In genomic region chr1:62237361-62237760, GRCh38 we compare ENCODE assay signal across 18 cellular contexts. TPM values are rescaled to one million over a fixed set of nuclear protein-coding genes. Genes with fewer than 3 reads are reported as not detected.
"Had no signal": no experiment of that assay in that cellular context is flagged by ENCODE, and none has a peak within 500 bp of the region (broad histone marks: within the 10 kb centered on the region; RNA-seq: fewer than 3 reads in every experiment).

No MANE protein-coding gene starts in this region.

- H3K4me3 Mint-ChIP-seq: activated naive CD4-positive, alpha-beta T cell treated with anti-CD3 and anti-CD28 coated beads, Interleukin-2, amount 10 ng/mL, durations not matched to agents 7 days and 5 days; central memory CD8-positive, alpha-beta T cell; immature natural killer cell; naive thymus-derived CD8-positive, alpha-beta T cell; stimulated activated memory B cell treated with anti-CD40 and anti-IgM and Interleukin-4, amounts not matched to agents 10 μg/mL and 1 μg/mL and 100 μg/mL, for 72 hours had no signal

- H3K36me3 ChIP-seq: right atrium auricular region, tibial nerve had no signal

- H3K27ac ChIP-seq: right atrium auricular region had no signal

- H3K9me3 ChIP-seq: right atrium auricular region, tibial nerve had no signal

- H3K36me3 Mint-ChIP-seq: activated naive CD4-positive, alpha-beta T cell treated with anti-CD3 and anti-CD28 coated beads, Interleukin-2, amount 10 ng/mL, durations not matched to agents 7 days and 5 days; immature natural killer cell; stimulated activated memory B cell treated with anti-CD40 and anti-IgM and Interleukin-4, amounts not matched to agents 10 μg/mL and 1 μg/mL and 100 μg/mL, for 72 hours had no signal

- DNase-seq: activated CD4-positive, alpha-beta T cell treated with anti-CD3 and anti-CD28 coated beads, Interleukin-2, amount 50 U/mL, for 1 hour; activated CD4-positive, CD25-positive, alpha-beta regulatory T cell; activated naive CD4-positive, alpha-beta T cell treated with anti-CD3 and anti-CD28 coated beads, Interleukin-2, amount 10 ng/mL, durations not matched to agents 7 days and 5 days; activated T-cell treated with anti-CD3 and anti-CD28 coated beads for 4 hours; cortex of kidney; effector memory CD4-positive, alpha-beta T cell; immature natural killer cell; left colon; naive thymus-derived CD8-positive, alpha-beta T cell had no signal

- H3K27me3 ChIP-seq: right atrium auricular region, tibial nerve had no signal

- H3K9me3 Mint-ChIP-seq: activated naive CD4-positive, alpha-beta T cell treated with anti-CD3 and anti-CD28 coated beads, Interleukin-2, amount 10 ng/mL, durations not matched to agents 7 days and 5 days; activated T-helper 2 cell treated with anti-CD3 and anti-CD28 coated beads, Interferon-gamma antibody, Interleukin-2, Interleukin-4, amounts not matched to agents 10 μg/mL and 5 μg/mL and 100 μg/mL, durations not matched to agents 14 hours and 24 hours and 36 hours; central memory CD8-positive, alpha-beta T cell; naive thymus-derived CD8-positive, alpha-beta T cell; stimulated activated memory B cell treated with anti-CD40 and anti-IgM and Interleukin-4, amounts not matched to agents 10 μg/mL and 1 μg/mL and 100 μg/mL, for 72 hours had no signal

- H3K4me1 Mint-ChIP-seq: activated naive CD4-positive, alpha-beta T cell treated with anti-CD3 and anti-CD28 coated beads, Interleukin-2, amount 10 ng/mL, durations not matched to agents 7 days and 5 days; immature natural killer cell; stimulated activated memory B cell treated with anti-CD40 and anti-IgM and Interleukin-4, amounts not matched to agents 10 μg/mL and 1 μg/mL and 100 μg/mL, for 72 hours had no signal

- H3K4me3 ChIP-seq: lung, right atrium auricular region, tibial nerve had no signal

- H3K27ac Mint-ChIP-seq: activated naive CD4-positive, alpha-beta T cell treated with anti-CD3 and anti-CD28 coated beads, Interleukin-2, amount 10 ng/mL, durations not matched to agents 7 days and 5 days; activated T-helper 2 cell treated with anti-CD3 and anti-CD28 coated beads, Interferon-gamma antibody, Interleukin-2, Interleukin-4, amounts not matched to agents 10 μg/mL and 5 μg/mL and 100 μg/mL, durations not matched to agents 14 hours and 24 hours and 36 hours; immature natural killer cell; naive thymus-derived CD8-positive, alpha-beta T cell; stimulated activated memory B cell treated with anti-CD40 and anti-IgM and Interleukin-4, amounts not matched to agents 10 μg/mL and 1 μg/mL and 100 μg/mL, for 72 hours had no signal

RNA-seq across cellular contexts. Expression of gene L1TD1, which starts 42.7 kb away (rescaled TPM):
- total RNA-seq: activated CD8-positive, alpha-beta memory T cell treated with anti-CD3 and anti-CD28 coated beads for 36 hours; activated T-helper 2 cell treated with anti-CD3 and anti-CD28 coated beads, Interferon-gamma antibody, Interleukin-2, Interleukin-4, amounts not matched to agents 10 μg/mL and 5 μg/mL and 100 μg/mL, durations not matched to agents 14 hours and 24 hours and 36 hours; glomerular endothelial cell; naive thymus-derived CD8-positive, alpha-beta T cell; right atrium auricular region; T-helper 2 cell treated with Interferon-gamma antibody and Interleukin-4, amounts not matched to agents 100 ng/mL and 5 ng/mL, for 36 hours had no signal
